1 cellular context compared by ENCODE assay signal in genomic region chr17:76131061-76131691, GRCh38.
TF ChIP-seq lines count a peak whose summit lies in the region.

No MANE protein-coding gene starts in this region.

TF ChIP-seq in GM23338, 12 proteins besides CTCF, POLR2A, EP300 and RAD21 (continued from another document):
- TF ChIP-seq, protein P1, sequence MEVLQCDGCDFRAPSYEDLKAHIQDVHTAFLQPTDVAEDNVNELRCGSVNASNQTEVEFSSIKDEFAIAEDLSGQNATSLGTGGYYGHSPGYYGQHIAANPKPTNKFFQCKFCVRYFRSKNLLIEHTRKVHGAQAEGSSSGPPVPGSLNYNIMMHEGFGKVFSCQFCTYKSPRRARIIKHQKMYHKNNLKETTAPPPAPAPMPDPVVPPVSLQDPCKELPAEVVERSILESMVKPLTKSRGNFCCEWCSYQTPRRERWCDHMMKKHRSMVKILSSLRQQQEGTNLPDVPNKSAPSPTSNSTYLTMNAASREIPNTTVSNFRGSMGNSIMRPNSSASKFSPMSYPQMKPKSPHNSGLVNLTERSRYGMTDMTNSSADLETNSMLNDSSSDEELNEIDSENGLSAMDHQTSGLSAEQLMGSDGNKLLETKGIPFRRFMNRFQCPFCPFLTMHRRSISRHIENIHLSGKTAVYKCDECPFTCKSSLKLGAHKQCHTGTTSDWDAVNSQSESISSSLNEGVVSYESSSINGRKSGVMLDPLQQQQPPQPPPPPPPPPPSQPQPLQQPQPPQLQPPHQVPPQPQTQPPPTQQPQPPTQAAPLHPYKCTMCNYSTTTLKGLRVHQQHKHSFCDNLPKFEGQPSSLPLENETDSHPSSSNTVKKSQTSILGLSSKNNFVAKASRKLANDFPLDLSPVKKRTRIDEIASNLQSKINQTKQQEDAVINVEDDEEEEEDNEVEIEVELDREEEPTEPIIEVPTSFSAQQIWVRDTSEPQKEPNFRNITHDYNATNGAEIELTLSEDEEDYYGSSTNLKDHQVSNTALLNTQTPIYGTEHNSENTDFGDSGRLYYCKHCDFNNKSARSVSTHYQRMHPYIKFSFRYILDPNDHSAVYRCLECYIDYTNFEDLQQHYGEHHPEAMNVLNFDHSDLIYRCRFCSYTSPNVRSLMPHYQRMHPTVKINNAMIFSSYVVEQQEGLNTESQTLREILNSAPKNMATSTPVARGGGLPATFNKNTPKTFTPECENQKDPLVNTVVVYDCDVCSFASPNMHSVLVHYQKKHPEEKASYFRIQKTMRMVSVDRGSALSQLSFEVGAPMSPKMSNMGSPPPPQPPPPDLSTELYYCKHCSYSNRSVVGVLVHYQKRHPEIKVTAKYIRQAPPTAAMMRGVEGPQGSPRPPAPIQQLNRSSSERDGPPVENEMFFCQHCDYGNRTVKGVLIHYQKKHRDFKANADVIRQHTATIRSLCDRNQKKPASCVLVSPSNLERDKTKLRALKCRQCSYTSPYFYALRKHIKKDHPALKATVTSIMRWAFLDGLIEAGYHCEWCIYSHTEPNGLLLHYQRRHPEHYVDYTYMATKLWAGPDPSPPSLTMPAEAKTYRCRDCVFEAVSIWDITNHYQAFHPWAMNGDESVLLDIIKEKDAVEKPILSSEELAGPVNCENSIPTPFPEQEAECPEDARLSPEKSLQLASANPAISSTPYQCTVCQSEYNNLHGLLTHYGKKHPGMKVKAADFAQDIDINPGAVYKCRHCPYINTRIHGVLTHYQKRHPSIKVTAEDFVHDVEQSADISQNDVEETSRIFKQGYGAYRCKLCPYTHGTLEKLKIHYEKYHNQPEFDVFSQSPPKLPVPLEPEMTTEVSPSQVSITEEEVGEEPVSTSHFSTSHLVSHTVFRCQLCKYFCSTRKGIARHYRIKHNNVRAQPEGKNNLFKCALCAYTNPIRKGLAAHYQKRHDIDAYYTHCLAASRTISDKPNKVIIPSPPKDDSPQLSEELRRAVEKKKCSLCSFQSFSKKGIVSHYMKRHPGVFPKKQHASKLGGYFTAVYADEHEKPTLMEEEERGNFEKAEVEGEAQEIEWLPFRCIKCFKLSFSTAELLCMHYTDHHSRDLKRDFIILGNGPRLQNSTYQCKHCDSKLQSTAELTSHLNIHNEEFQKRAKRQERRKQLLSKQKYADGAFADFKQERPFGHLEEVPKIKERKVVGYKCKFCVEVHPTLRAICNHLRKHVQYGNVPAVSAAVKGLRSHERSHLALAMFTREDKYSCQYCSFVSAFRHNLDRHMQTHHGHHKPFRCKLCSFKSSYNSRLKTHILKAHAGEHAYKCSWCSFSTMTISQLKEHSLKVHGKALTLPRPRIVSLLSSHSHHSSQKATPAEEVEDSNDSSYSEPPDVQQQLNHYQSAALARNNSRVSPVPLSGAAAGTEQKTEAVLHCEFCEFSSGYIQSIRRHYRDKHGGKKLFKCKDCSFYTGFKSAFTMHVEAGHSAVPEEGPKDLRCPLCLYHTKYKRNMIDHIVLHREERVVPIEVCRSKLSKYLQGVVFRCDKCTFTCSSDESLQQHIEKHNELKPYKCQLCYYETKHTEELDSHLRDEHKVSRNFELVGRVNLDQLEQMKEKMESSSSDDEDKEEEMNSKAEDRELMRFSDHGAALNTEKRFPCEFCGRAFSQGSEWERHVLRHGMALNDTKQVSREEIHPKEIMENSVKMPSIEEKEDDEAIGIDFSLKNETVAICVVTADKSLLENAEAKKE (CRISPR knock-in tag; IDR thresholded peaks at IDR 0.05) = no peak
- TF ChIP-seq POLR2AphosphoS5 (IDR thresholded peaks at IDR 0.05; ENCODE audit: low read depth) (no peak), STAT1 (IDR thresholded peaks at IDR 0.05; ENCODE audit: unreplicated experiment) (no peak), EZH2 (IDR thresholded peaks at IDR 0.05; ENCODE audit: low read depth, unreplicated experiment) (no peak), CREB1 (CRISPR knock-in tag; IDR thresholded peaks at IDR 0.05; ENCODE audit: low read depth) (no peak)
- TF ChIP-seq, protein P2, sequence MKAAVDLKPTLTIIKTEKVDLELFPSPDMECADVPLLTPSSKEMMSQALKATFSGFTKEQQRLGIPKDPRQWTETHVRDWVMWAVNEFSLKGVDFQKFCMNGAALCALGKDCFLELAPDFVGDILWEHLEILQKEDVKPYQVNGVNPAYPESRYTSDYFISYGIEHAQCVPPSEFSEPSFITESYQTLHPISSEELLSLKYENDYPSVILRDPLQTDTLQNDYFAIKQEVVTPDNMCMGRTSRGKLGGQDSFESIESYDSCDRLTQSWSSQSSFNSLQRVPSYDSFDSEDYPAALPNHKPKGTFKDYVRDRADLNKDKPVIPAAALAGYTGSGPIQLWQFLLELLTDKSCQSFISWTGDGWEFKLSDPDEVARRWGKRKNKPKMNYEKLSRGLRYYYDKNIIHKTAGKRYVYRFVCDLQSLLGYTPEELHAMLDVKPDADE (IDR thresholded peaks at IDR 0.05) = no peak
